ENCODE assay signal across 1 cellular context in genomic region chr10:131000244-131000643, GRCh38.
TF ChIP-seq lines count a peak whose summit lies in the region.

No MANE protein-coding gene starts in this region.

TF ChIP-seq in H1, 55 proteins besides CTCF, POLR2A, EP300 and RAD21 (continued from another document):
- TF ChIP-seq FOSL1 (IDR thresholded peaks at IDR 0.05; ENCODE audit: insufficient read depth, low read depth, low read length) = no peak
- TF ChIP-seq ASH2L (IDR thresholded peaks at IDR 0.05; ENCODE audit: low read length) = no peak
- no peak for TF ChIP-seq TAF7 (optimal IDR thresholded peaks at IDR 0.05; ENCODE audit: borderline replicate concordance, low read depth, low read length)
- no peak for TF ChIP-seq CTBP2 (IDR thresholded peaks at IDR 0.05; ENCODE audit: borderline replicate concordance, insufficient read depth, insufficient read length, low read length)
- no peak for TF ChIP-seq NRF1 (IDR thresholded peaks at IDR 0.05; ENCODE audit: low read depth, low read length)
- no peak for TF ChIP-seq TBP (IDR thresholded peaks at IDR 0.05; ENCODE audit: low read depth, low read length)
- no peak for TF ChIP-seq RBBP5 (IDR thresholded peaks at IDR 0.05; ENCODE audit: borderline replicate concordance, low read depth, low read length)
- TF ChIP-seq CHD1 (IDR thresholded peaks at IDR 0.05; ENCODE audit: low read depth, low read length) = no peak
- TF ChIP-seq SAP30 (IDR thresholded peaks at IDR 0.05; ENCODE audit: insufficient read depth, insufficient replicate concordance, low read length) = no peak
- TF ChIP-seq GTF2F1 (IDR thresholded peaks at IDR 0.05; ENCODE audit: borderline replicate concordance, low read depth, low read length) = no peak
- TF ChIP-seq BACH1 (IDR thresholded peaks at IDR 0.05; ENCODE audit: low read length) = no peak
- TF ChIP-seq KDM4A (IDR thresholded peaks at IDR 0.05; ENCODE audit: low read depth, low read length, severe bottlenecking) = no peak
- TF ChIP-seq SIN3A (conservative IDR thresholded peaks at IDR 0.05 in 1 of 2, IDR thresholded peaks at IDR 0.05 in 1 of 2; ENCODE audit: low read depth in 1 of 2, low read length in 2 of 2) = no peak
- TF ChIP-seq EZH2 (IDR thresholded peaks at IDR 0.05; ENCODE audit: low read depth, low read length, severe bottlenecking) = no peak
- TF ChIP-seq SRF (IDR thresholded peaks at IDR 0.05; ENCODE audit: low read depth, low read length) = no peak
